ENCODE assay signal across 12 cellular contexts in the genomic region with DNA sequence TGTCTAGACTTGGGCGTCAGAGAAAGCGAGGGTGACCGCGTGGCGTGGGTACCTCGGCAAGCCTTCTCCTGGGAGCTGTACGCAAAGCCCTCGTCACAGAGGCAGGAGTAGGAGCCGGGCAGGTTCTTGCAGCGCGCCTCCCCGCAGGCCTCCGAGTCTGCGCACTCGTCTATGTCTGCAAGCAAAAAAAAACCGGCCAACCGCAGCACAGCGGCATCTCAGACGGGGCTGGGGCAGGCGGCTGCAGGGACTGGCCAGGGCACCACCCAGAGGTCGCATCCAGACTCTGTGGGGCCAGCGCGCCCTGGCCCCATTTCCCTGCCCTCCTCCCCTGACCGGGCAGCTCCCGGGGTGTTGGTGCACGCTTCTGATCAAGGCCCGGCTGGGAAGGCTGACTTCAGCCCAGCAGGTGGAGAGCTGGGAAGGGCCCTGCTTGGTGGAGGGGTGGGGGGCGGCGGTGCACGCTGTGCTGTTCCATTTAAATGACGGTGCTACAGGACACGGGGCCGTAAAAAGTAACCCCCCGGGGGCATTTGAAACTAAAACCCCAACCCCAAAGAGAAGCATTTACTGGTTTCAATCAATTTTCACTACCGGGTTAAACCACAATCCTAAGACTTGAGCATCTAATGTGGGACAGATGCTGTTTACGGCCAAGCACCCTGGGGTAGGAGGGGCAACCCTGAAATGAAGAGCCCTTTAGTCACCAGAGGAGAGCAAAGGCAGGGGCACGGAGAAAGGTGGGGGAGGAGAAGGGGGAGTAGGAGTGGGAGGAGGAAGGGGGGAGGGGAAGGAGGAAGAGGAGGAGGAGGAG. TPM values are rescaled to one million over a fixed set of nuclear protein-coding genes. Genes with fewer than 3 reads are reported as not detected.
DNase-seq lines count a peak whose midpoint lies in the region; ATAC-seq, FAIRE-seq and TF ChIP-seq lines count a peak whose summit lies in the region.
"Had no signal": no experiment of that assay in that cellular context is flagged by ENCODE, and none has a peak within 500 bp of the region (broad histone marks: within the 10 kb centered on the region; RNA-seq: fewer than 3 reads in every experiment).

No MANE protein-coding gene starts in this region.

- DNase-seq in GM04504 (ENCODE audit: low read depth) (peak; percentile 70), NCI-H187 treated with DMSO at 0.1 percent for 48 hours (lab: John Stamatoyannopoulos, UW) (peak; percentile 89), astrocyte of the hippocampus (ENCODE audit: low read depth, low spot score) (peak; percentile 57), osteoblast (ENCODE audit: insufficient read length, low spot score, missing footprints) (peak; percentile 97), dermis blood vessel endothelial cell (no peak), GM19239 (ENCODE audit: insufficient read length, low spot score) (no peak)
- no peak for DNase-seq in stimulated activated CD8-positive, alpha-beta memory T cell treated with anti-CD3 and anti-CD28 coated beads, Interleukin-4, amount 100 ng/mL, for 48 hours
- DNase-seq: activated CD4-positive, alpha-beta T cell treated with anti-CD3 and anti-CD28 coated beads, Interleukin-2, amount 10 ng/mL, durations not matched to agents 7 days and 5 days; NCI-H2081; spleen had no signal

- peaks cover 14% of the 10 kb centered on the region for H4K20me1 ChIP-seq in osteoblast (ENCODE audit: insufficient read depth, low read length)

- H3K4me2 ChIP-seq in osteoblast (ENCODE audit: insufficient read depth, low read length), result no peak overlapping the region

- H3K36me3 ChIP-seq in osteoblast (ENCODE audit: insufficient read depth, low read length), result peaks cover 51% of the 10 kb centered on the region

- no peak for ATAC-seq in HG02798 (IDR thresholded peaks at IDR 0.05; ENCODE audit: poor library complexity, unreplicated experiment)

- peaks cover 37% of the 10 kb centered on the region for H3K4me1 ChIP-seq in osteoblast (ENCODE audit: insufficient read depth, low read length)

- no peak for FAIRE-seq in GM19239 (lab: Jason Lieb, UNC)

- H3K79me2 ChIP-seq in osteoblast (ENCODE audit: insufficient read depth, low read length), result peaks cover 21% of the 10 kb centered on the region

- no peaks in the 10 kb centered on the region for H3K27me3 ChIP-seq in osteoblast (ENCODE audit: insufficient read depth, low read length)
- H3K27me3 ChIP-seq: spleen, upper lobe of left lung had no signal

- no peaks in the 10 kb centered on the region for H3K9me3 ChIP-seq in osteoblast (ENCODE audit: low read depth, low read length)
- H3K9me3 ChIP-seq: spleen, upper lobe of left lung had no signal

- no peak for TF ChIP-seq CTCF in osteoblast (IDR thresholded peaks at IDR 0.05; ENCODE audit: extremely low read depth, low read depth, low read length)

- H3K27ac ChIP-seq in osteoblast (ENCODE audit: low read depth, low read length), result no peak overlapping the region
- H3K27ac ChIP-seq: spleen had no signal

- no peak overlapping the region for H2AFZ ChIP-seq in osteoblast (ENCODE audit: low read length)

- no peak overlapping the region for H3K4me3 ChIP-seq in osteoblast (ENCODE audit: insufficient read depth, low read length)
- H3K4me3 ChIP-seq: spleen, upper lobe of left lung had no signal

RNA-seq across cellular contexts. Expression of gene GAS6, which starts 28.2 kb away (rescaled TPM):
- total RNA-seq in osteoblast (417 and 480 TPM in 2 replicates), dermis blood vessel endothelial cell (147 and 174 TPM in 2 replicates)

Comparison
In these comparisons a context has a peak if more than half of its experiments do, and no peak if none do; other contexts are left out.
1. DNase-seq: peak in GM04504 (single experiment), NCI-H187 treated with DMSO at 0.1 percent for 48 hours (single experiment), astrocyte of the hippocampus (single experiment) and osteoblast (single experiment); none in dermis blood vessel endothelial cell (single experiment), GM19239 (single experiment) and stimulated activated CD8-positive, alpha-beta memory T cell treated with anti-CD3 and anti-CD28 coated beads, Interleukin-4, amount 100 ng/mL, for 48 hours (single experiment).